In the genomic region with DNA sequence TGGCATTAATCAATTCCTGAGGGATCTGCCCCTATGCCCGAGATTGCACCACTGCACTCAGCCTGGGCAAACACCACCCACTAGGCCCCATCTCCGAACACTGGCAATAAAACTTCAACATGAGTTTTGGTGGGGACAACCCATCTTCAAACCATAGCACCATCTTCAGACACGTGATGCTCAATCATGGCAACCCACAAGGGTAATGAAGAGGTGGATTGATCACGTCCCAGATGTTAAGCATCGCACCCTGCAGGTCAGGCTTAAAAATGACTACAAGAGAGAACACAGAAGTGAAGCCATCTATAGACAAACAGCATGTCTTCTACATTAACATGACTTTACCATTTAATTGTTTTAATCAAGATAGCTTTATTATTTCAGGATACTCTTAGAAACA, we compare ENCODE assay signal across 30 cellular contexts.
"Had no signal": no experiment of that assay in that cellular context is flagged by ENCODE, and none has a peak within 500 bp of the region (broad histone marks: within the 10 kb centered on the region; RNA-seq: fewer than 3 reads in every experiment).

No MANE protein-coding gene starts in this region.

- H3K4me1 ChIP-seq: adrenal gland, colonic mucosa, esophagus squamous epithelium had no signal

- H3K4me3 ChIP-seq: adrenal gland, body of pancreas, cardiac muscle cell, colonic mucosa, esophagus squamous epithelium, gastroesophageal sphincter had no signal

- DNase-seq: activated CD4-positive, alpha-beta memory T cell treated with anti-CD3 and anti-CD28 coated beads for 36 hours; activated CD4-positive, alpha-beta T cell treated with anti-CD3 and anti-CD28 coated beads for 36 hours; activated CD4-positive, alpha-beta T cell treated with anti-CD3 and anti-CD28 coated beads, Interleukin-2, amount 10 ng/mL, durations not matched to agents 24 days and 14 days; activated CD4-positive, CD25-positive, alpha-beta regulatory T cell; activated CD4-positive, CD25-positive, alpha-beta regulatory T cell treated with anti-CD3 and anti-CD28 coated beads, Interleukin-2, amount 50 U/mL, for 72 hours; activated CD8-positive, alpha-beta memory T cell treated with anti-CD3 and anti-CD28 coated beads, Interleukin-2, amount 10 ng/mL, durations not matched to agents 7 days and 5 days; activated CD8-positive, alpha-beta memory T cell treated with anti-CD3 and anti-CD28 coated beads, Interleukin-2, amount 50 U/mL, for 4 hours; activated CD8-positive, alpha-beta T cell treated with anti-CD3 and anti-CD28 coated beads, Interleukin-2, amount 10 ng/mL, durations not matched to agents 7 days and 5 days; activated effector memory CD4-positive, alpha-beta T cell treated with anti-CD3 and anti-CD28 coated beads, Interleukin-2, amount 50 U/mL, for 16 hours; activated naive CD4-positive, alpha-beta T cell treated with anti-CD3 and anti-CD28 coated beads for 36 hours; activated naive CD8-positive, alpha-beta T cell treated with anti-CD3 and anti-CD28 coated beads for 36 hours; activated naive CD8-positive, alpha-beta T cell treated with anti-CD3 and anti-CD28 coated beads, Interleukin-2, amount 50 U/mL, for 24 hours; activated T-cell treated with anti-CD3 and anti-CD28 coated beads, Interleukin-2, amount 50 U/mL, for 1 hour; activated T-cell treated with anti-CD3 and anti-CD28 coated beads, Interleukin-2, amount 50 U/mL, for 48 hours; adrenal gland; amygdala; aorta; body of pancreas; central memory CD4-positive, alpha-beta T cell; cerebellar nuclear complex; colonic mucosa; effector CD8-positive, alpha-beta T cell; esophagus squamous epithelium; foreskin melanocyte; T-helper 2 cell had no signal

- H3K27me3 ChIP-seq: adrenal gland, body of pancreas, cardiac muscle cell, colonic mucosa, esophagus squamous epithelium, gastroesophageal sphincter had no signal

- ATAC-seq: activated CD4-positive, alpha-beta T cell treated with anti-CD3 and anti-CD28 coated beads for 36 hours; activated CD8-positive, alpha-beta memory T cell treated with anti-CD3 and anti-CD28 coated beads, Interleukin-2, amount 10 ng/mL, durations not matched to agents 7 days and 5 days; activated CD8-positive, alpha-beta T cell treated with anti-CD3 and anti-CD28 coated beads, Interleukin-2, amount 10 ng/mL, durations not matched to agents 7 days and 5 days; activated naive CD8-positive, alpha-beta T cell treated with anti-CD3 and anti-CD28 coated beads, Interleukin-2, amount 50 U/mL, for 24 hours; body of pancreas; gastroesophageal sphincter had no signal

- H3K36me3 ChIP-seq: adrenal gland, cardiac muscle cell, colonic mucosa, esophagus squamous epithelium, gastroesophageal sphincter had no signal

- H3K27ac ChIP-seq: adrenal gland, body of pancreas, cardiac muscle cell, colonic mucosa, epithelial cell of prostate, esophagus squamous epithelium, gastroesophageal sphincter had no signal

- FAIRE-seq: endometrium, endothelial cell of umbilical vein had no signal

- H3K9me3 ChIP-seq: adrenal gland, body of pancreas, colonic mucosa, esophagus squamous epithelium, gastroesophageal sphincter had no signal
